Comparison of ENCODE assay signal across 8 cellular contexts in the genomic region with DNA sequence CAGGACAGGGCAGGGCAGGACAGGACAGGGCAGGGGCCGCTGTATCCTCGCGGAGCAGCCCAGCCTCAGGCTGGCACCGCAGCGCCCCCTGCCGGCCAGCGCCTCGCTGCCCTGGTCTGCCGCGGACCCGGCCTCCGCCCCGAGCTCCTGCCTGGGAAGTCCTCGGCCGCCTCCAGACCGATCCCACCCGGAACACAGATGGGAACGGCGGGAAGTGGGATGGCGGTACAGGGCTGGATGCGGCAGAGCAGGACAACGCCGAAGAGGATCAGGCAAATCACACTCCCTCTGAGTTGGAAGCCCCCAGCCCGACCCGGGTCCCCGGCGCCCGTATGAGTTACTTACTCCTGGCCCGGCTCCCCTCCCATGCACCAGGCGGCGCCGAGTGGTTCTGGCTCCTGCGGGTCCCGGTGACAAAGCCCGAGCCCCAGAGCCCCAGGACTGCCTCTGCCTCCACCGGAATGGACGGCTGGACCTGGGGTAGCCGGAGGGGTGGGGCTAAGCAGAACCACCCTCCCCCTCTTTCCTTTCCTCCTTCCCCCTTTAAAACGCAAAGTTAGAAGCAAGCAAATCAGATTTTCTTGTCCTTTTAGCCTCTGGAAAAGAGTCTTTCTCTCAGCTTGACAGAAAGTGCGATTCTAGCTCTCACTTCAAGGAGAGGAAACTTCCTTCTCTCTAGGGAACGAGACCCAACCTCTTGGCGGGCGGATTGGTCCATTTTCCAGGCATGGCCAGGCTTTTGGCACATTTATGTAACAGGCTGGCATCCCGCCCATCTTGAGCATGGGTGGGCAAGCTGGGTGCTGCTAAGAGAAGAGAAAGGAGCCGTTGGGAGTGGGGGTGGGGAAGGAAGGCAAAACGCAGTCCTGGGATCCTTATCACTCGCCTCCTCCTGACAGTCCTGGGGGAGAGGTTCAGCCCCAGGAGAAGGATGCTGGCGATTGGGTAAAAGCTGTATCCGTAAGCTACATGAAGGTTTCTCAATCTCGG. TPM values are rescaled to one million over a fixed set of nuclear protein-coding genes. Genes with fewer than 3 reads are reported as not detected.
DNase-seq lines count a peak whose midpoint lies in the region; ATAC-seq, FAIRE-seq and TF ChIP-seq lines count a peak whose summit lies in the region.

TSS of gene TP53I3 (minus strand) at position 449 of the 990 bp plus-strand sequence. CDS start 508 bp downstream, outside the sequence.

- no peaks in the 10 kb centered on the region for H3K9me3 Mint-ChIP-seq in dendritic cell treated with granulocyte-macrophage colony-stimulating factor and Interleukin-4, amounts not matched to agents 40 ng/mL and 50 ng/mL, for 4 days

- WGBS in HepG2 (ENCODE audit: low lambda C conversion rate): 3% methylated on average over 19 of the region's 50 CpGs

- H2AFZ ChIP-seq in HepG2 (ENCODE audit: low read length): peak within 1 kb of the TSS; percentile 88

- intact Hi-C loops in dendritic cell treated with granulocyte-macrophage colony-stimulating factor and Interleukin-4, amounts not matched to agents 40 ng/mL and 50 ng/mL, for 4 days (cut with micrococcal nuclease): loop anchor here (1.0 to 2.0 kb wide), 4 partner anchors 8 to 258 kb away; partner anchors contain the start of genes FAM228B, PFN4, SF3B6 and WDCP
- intact Hi-C loops in HepG2 (cut with micrococcal nuclease; ENCODE audit: unreplicated experiment): loop anchor here (1.0 to 5.0 kb wide), 6 partner anchors 37 to 262 kb away; partner anchors contain the start of genes ATAD2B, FAM228B, PFN4 and WDCP

- in situ Hi-C loops in HepG2 (cut with HindIII; ENCODE audit: extremely low pct_ligation_motif_present, low pct_unique_long_range_greater_than_20kb): loop anchor here (10.0 kb wide), 1 partner anchor 80 kb away; no protein-coding TSS in a partner anchor

- BruUV-seq in HepG2 (replicated peaks; lab: Mats Ljungman, UMichigan): TSS peak; percentile 56

- no peaks in the 10 kb centered on the region for H3K27me3 Mint-ChIP-seq in dendritic cell treated with granulocyte-macrophage colony-stimulating factor and Interleukin-4, amounts not matched to agents 40 ng/mL and 50 ng/mL, for 4 days

- TF ChIP-seq CTCF in BJ (IDR thresholded peaks at IDR 0.05; ENCODE audit: insufficient read depth, low read depth, low read length): peak; percentile 54
- TF ChIP-seq CTCF in HepG2 (CRISPR knock-in tag; IDR thresholded peaks at IDR 0.05): peak; percentile 94

- H3K4me1 ChIP-seq in HepG2 (ENCODE audit: insufficient read depth, low read length): peaks cover 30% of the 10 kb centered on the region

- H3K9me3 ChIP-seq in HepG2 (ENCODE audit: low read length): no peaks in the 10 kb centered on the region

- H3K4me3 ChIP-seq in BJ (ENCODE audit: low read depth, low read length) (peak within 1 kb of the TSS; percentile 72), HepG2 (replicated peaks in 1 of 3; ENCODE audit: insufficient read depth in 1 of 3, low read depth in 2 of 3, low read length in 3 of 3) (peak within 1 kb of the TSS; percentile 67 to 84 (median 74))

- TF ChIP-seq POLR2A in HepG2 (IDR thresholded peaks at IDR 0.05; ENCODE audit: insufficient read depth in 1 of 2, low read depth in 2 of 2, low read length in 2 of 2): peak; percentile 73 to 75

- peak; percentile 98 for TF ChIP-seq RAD21 in HepG2 (CRISPR knock-in tag; IDR thresholded peaks at IDR 0.05)

- peaks cover 36% of the 10 kb centered on the region for H3K4me1 Mint-ChIP-seq in dendritic cell treated with granulocyte-macrophage colony-stimulating factor and Interleukin-4, amounts not matched to agents 40 ng/mL and 50 ng/mL, for 4 days (ENCODE audit: low read depth)

- CTCF ChIA-PET in BJ (lab: Yijun Ruan, JAX): interaction anchor here (0.5 to 3.5 kb wide), 41 partner anchors 8 to 374 kb away, joined by 3 to 44 read pairs (median 4); partner anchors contain the start of genes ATAD2B, FAM228B, PFN4 and SF3B6
- CTCF ChIA-PET in HepG2 (lab: Yijun Ruan, JAX; ENCODE audit: low intra/inter-chr PET ratio, low total read pairs): interaction anchor here (0.7 to 3.5 kb wide), 6 partner anchors 27 to 157 kb away, joined by 3 to 71 read pairs (median 8); partner anchors contain the start of gene ATAD2B

- DNase-seq in BJ (ENCODE audit: low read depth): peak; percentile 46
- peak; percentile 52 to 77 for DNase-seq in NCI-H446 (lab: John Stamatoyannopoulos, UW)
- DNase-seq in activated CD4-positive, alpha-beta T cell treated with anti-CD3 and anti-CD28 coated beads for 48 hours: peak; percentile 86
- DNase-seq in HepG2 (ENCODE audit: low spot score): peak; percentile 87
- DNase-seq in stimulated activated CD4-positive, alpha-beta T cell treated with anti-CD3 and anti-CD28 coated beads, Interleukin-2, amount 100 ng/mL, for 4 hours (ENCODE audit: low read depth): peak; percentile 70

- TF ChIP-seq EP300 in HepG2 (IDR thresholded peaks at IDR 0.05; ENCODE audit: low read depth in 2 of 2, low read length in 2 of 2): no peak; a peak in 1 of 4 replicates
- no peak for TF ChIP-seq EP300 in HepG2 (CRISPR knock-in tag; IDR thresholded peaks at IDR 0.05; ENCODE audit: borderline replicate concordance)

- peaks cover 70% of the 10 kb centered on the region for H3K36me3 Mint-ChIP-seq in dendritic cell treated with granulocyte-macrophage colony-stimulating factor and Interleukin-4, amounts not matched to agents 40 ng/mL and 50 ng/mL, for 4 days (ENCODE audit: low read depth)

- peak; percentile 85 for ATAC-seq in GM19035 (IDR thresholded peaks at IDR 0.05; ENCODE audit: unreplicated experiment)
- peak; percentile 70 for ATAC-seq in HG03342 (IDR thresholded peaks at IDR 0.05; ENCODE audit: unreplicated experiment)
- peak; percentile 92 for ATAC-seq in HepG2

- H4K20me1 ChIP-seq in HepG2 (ENCODE audit: insufficient read depth, low read length): no peaks in the 10 kb centered on the region

- peak within 1 kb of the TSS; percentile 91 for H3K4me2 ChIP-seq in HepG2 (ENCODE audit: low read depth, low read length)

- no peaks in the 10 kb centered on the region for H3K27me3 ChIP-seq in BJ (ENCODE audit: control insufficient read depth, insufficient read depth, low read length)
- H3K27me3 ChIP-seq in HepG2 (ENCODE audit: control insufficient read depth in 1 of 2, insufficient read depth in 2 of 2, low read length in 2 of 2): no peaks in the 10 kb centered on the region; a peak in 1 of 5 replicates

- peak; percentile 63 for FAIRE-seq in HepG2 (lab: Jason Lieb, UNC)

- H3K27ac Mint-ChIP-seq in dendritic cell treated with granulocyte-macrophage colony-stimulating factor and Interleukin-4, amounts not matched to agents 40 ng/mL and 50 ng/mL, for 4 days: peak within 1 kb of the TSS; percentile 88

- POLR2A ChIA-PET in BJ (lab: Charles Lee) (interaction anchor here (0.6 to 1.0 kb wide), 3 partner anchors 9 to 157 kb away, joined by 3 to 7 read pairs (median 3); partner anchors contain the start of genes ATAD2B and SF3B6), HepG2 (lab: Yijun Ruan, JAX) (interaction anchor here (0.6 to 3.4 kb wide), 43 partner anchors 8 to 629 kb away, joined by 3 to 99 read pairs (median 5); partner anchors contain the start of genes ATAD2B, FAM228B, ITSN2 and PFN4)

- H3K79me2 ChIP-seq in HepG2 (ENCODE audit: insufficient read depth, low read length): no peaks in the 10 kb centered on the region

- peak within 1 kb of the TSS; percentile 89 for H3K27ac ChIP-seq in HepG2 (ENCODE audit: extremely low read length, insufficient read depth, low read length)

- peak within 1 kb of the TSS; percentile 78 for H3K4me3 Mint-ChIP-seq in dendritic cell treated with granulocyte-macrophage colony-stimulating factor and Interleukin-4, amounts not matched to agents 40 ng/mL and 50 ng/mL, for 4 days

- H3K36me3 ChIP-seq in BJ (ENCODE audit: control insufficient read depth, insufficient read depth, low read length) (peaks cover 13% of the 10 kb centered on the region), HepG2 (replicated peaks in 1 of 2; ENCODE audit: control insufficient read depth in 1 of 2, insufficient read depth in 2 of 2, low read length in 2 of 2) (peaks cover 4 to 9% of the 10 kb centered on the region in 2 experiments; a peak in 3 of 5 replicates)

- H3K9ac ChIP-seq in HepG2 (ENCODE audit: insufficient read depth, low read depth, low read length): peak within 1 kb of the TSS; percentile 79

TF ChIP-seq in HepG2, 621 proteins besides CTCF, POLR2A, EP300 and RAD21 (continues in another document):
- TF ChIP-seq ZNF263 (CRISPR knock-in tag; IDR thresholded peaks at IDR 0.05): peak; percentile 23; the same call in 1 of the 2 replicates

RNA-seq across cellular contexts. Expression of gene TP53I3, which starts in this region (rescaled TPM):
- polyA plus RNA-seq in BJ (2011; rRNA removed) (37.4 and 45.1 TPM in 2 replicates), HepG2 (2011; rRNA removed) (24.6 and 25.0 TPM in 2 replicates)
- polyA minus RNA-seq in BJ (2011; rRNA and poly(A)+ RNA removed): 20.6 and 31.0 TPM in 2 replicates
- 44.1 and 48.2 TPM in 2 replicates for total RNA-seq in HepG2 (2016; rRNA removed; fragmentation: Illumina TruSeq; extraction: Trizol)
- total RNA-seq in HepG2 (2016; cell fraction: cytosol; rRNA removed; fragmentation: Illumina TruSeq; extraction: Trizol; ENCODE audit: low read depth): 20.7 and 22.2 TPM in 2 replicates
- 42.9 and 49.7 TPM in 2 replicates for total RNA-seq in HepG2 (2016; cell fraction: insoluble cytoplasmic fraction; rRNA removed; fragmentation: Illumina TruSeq; extraction: Trizol)
- 24.0 and 30.6 TPM in 2 replicates for total RNA-seq in HepG2 (2016; cell fraction: membrane; rRNA removed; fragmentation: Illumina TruSeq; extraction: Trizol)
- total RNA-seq in HepG2 (2016; cell fraction: nucleus; rRNA removed; fragmentation: Illumina TruSeq; extraction: Trizol): 28.3 and 28.4 TPM in 2 replicates
- 21.0 and 30.0 TPM in 2 replicates for polyA plus RNA-seq in HepG2 (2011; cell fraction: cytosol; rRNA removed)
- 49.6 and 56.9 TPM in 2 replicates for polyA plus RNA-seq in HepG2 (2011; cell fraction: nucleus; rRNA removed)
- polyA plus RNA-seq in HepG2 (2012): 12.6 and 13.5 TPM in 2 replicates
- 21.7 and 25.2 TPM in 2 replicates for polyA plus RNA-seq in HepG2 (2016; cell fraction: cytosol; fragmentation: Illumina TruSeq; extraction: Trizol; ENCODE audit: low read depth)
- polyA plus RNA-seq in HepG2 (2016; cell fraction: insoluble cytoplasmic fraction; fragmentation: Illumina TruSeq; extraction: Trizol; ENCODE audit: low read depth): 42.5 and 45.3 TPM in 2 replicates
- 19.9 and 20.6 TPM in 2 replicates for polyA plus RNA-seq in HepG2 (2016; cell fraction: membrane; fragmentation: Illumina TruSeq; extraction: Trizol; ENCODE audit: low read depth)
- 57.4 and 58.7 TPM in 2 replicates for polyA plus RNA-seq in HepG2 (2016; cell fraction: nucleus; fragmentation: Illumina TruSeq; extraction: Trizol; ENCODE audit: insufficient read depth, low read depth)
- 28.4 and 29.9 TPM in 2 replicates for polyA minus RNA-seq in HepG2 (2011; rRNA and poly(A)+ RNA removed; ENCODE audit: low replicate concordance)
- polyA minus RNA-seq in HepG2 (2011; cell fraction: cytosol; rRNA and poly(A)+ RNA removed): 7.3 and 10.7 TPM in 2 replicates
- polyA minus RNA-seq in HepG2 (2011; cell fraction: nucleus; rRNA and poly(A)+ RNA removed): 11.7 and 12.7 TPM in 2 replicates

Comparison
In these comparisons a context has a peak if more than half of its experiments do, and no peak if none do; other contexts are left out.
1. Peak in every context shown above with its lines: DNase-seq, ATAC-seq, H3K4me3 ChIP-seq and H3K27ac ChIP-seq.